Comparison of ENCODE assay signal across 16 cellular contexts in genomic region chr16:85438981-85439639, GRCh38.
"Had no signal": no experiment of that assay in that cellular context is flagged by ENCODE, and none has a peak within 500 bp of the region (broad histone marks: within the 10 kb centered on the region; RNA-seq: fewer than 3 reads in every experiment).

No MANE protein-coding gene starts in this region.

- H3K27ac ChIP-seq: coronary artery, heart right ventricle, left lung, thoracic aorta had no signal

- H3K4me3 Mint-ChIP-seq: nephron had no signal

- ATAC-seq: heart right ventricle, left lung had no signal

- FAIRE-seq: frontal cortex, islet of Langerhans had no signal

- H3K27me3 ChIP-seq: heart right ventricle, left lung, ovary, stomach, uterus had no signal

- H3K4me3 ChIP-seq: coronary artery, heart right ventricle, left lung, ovary, stomach, thoracic aorta, uterus had no signal

- H3K9me3 ChIP-seq: heart right ventricle, left lung, ovary, stomach, thoracic aorta, uterus had no signal

- H3K36me3 ChIP-seq: heart right ventricle, left lung, ovary, stomach, thoracic aorta, uterus had no signal

- H3K9me3 Mint-ChIP-seq: nephron had no signal

- DNase-seq: activated CD4-positive, alpha-beta T cell treated with anti-CD3 and anti-CD28 coated beads, Interleukin-2, amount 50 U/mL, for 1 hour; activated CD4-positive, CD25-positive, alpha-beta regulatory T cell; activated naive CD4-positive, alpha-beta T cell treated with anti-CD3 and anti-CD28 coated beads, Interleukin-2, amount 50 U/mL, for 16 hours; central memory CD4-positive, alpha-beta T cell; effector CD8-positive, alpha-beta T cell; heart right ventricle; left lung; ovary; stimulated activated CD4-positive, alpha-beta T cell treated with anti-CD3 and anti-CD28 coated beads, Interleukin-4, amount 100 ng/mL, for 4 hours; stomach; uterus had no signal
